Comparison of ENCODE assay signal across 1 cellular context in the genomic region with DNA sequence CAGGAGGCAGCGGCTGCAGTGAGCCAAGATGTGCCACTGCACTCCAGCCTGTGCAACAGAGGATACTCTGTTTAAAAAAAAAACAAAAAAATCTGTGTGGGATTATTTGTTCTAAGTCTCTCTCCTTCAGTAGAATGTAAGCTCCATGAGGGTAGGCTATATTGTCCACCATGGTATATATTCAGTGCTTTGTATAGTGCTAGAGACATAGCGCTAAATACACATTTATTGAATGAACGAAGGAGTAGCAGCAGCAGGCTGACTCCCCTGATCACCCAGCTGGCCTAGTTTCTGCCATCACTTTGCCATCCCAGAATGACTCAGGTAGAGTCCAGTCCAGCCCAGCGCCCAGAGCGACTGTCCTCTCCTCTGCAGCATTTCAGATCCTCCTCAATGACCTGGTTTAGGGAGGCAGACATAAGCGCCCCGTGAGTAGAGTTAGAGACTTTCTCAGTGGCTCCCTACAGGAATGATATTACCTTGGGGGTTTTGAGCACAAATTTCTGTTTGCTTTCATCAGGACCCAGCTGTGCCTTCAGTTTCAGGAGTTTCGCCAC.
TF ChIP-seq lines count a peak whose summit lies in the region.

No MANE protein-coding gene starts in this region.

TF ChIP-seq in IMR-90, 13 proteins besides CTCF, POLR2A, EP300 and RAD21:
- no peak for TF ChIP-seq RFX5 (IDR thresholded peaks at IDR 0.05; ENCODE audit: low read depth, low read length)
- no peak for TF ChIP-seq CEBPB (IDR thresholded peaks at IDR 0.05; ENCODE audit: low read depth, low read length)
- no peak for TF ChIP-seq MXI1 (IDR thresholded peaks at IDR 0.05; ENCODE audit: borderline replicate concordance, low read depth, low read length)
- no peak for TF ChIP-seq BHLHE40 (IDR thresholded peaks at IDR 0.05; ENCODE audit: low read depth, low read length)
- no peak for TF ChIP-seq RCOR1 (IDR thresholded peaks at IDR 0.05; ENCODE audit: insufficient replicate concordance, low read length)
